ENCODE assay signal across 1 cellular context in the genomic region with DNA sequence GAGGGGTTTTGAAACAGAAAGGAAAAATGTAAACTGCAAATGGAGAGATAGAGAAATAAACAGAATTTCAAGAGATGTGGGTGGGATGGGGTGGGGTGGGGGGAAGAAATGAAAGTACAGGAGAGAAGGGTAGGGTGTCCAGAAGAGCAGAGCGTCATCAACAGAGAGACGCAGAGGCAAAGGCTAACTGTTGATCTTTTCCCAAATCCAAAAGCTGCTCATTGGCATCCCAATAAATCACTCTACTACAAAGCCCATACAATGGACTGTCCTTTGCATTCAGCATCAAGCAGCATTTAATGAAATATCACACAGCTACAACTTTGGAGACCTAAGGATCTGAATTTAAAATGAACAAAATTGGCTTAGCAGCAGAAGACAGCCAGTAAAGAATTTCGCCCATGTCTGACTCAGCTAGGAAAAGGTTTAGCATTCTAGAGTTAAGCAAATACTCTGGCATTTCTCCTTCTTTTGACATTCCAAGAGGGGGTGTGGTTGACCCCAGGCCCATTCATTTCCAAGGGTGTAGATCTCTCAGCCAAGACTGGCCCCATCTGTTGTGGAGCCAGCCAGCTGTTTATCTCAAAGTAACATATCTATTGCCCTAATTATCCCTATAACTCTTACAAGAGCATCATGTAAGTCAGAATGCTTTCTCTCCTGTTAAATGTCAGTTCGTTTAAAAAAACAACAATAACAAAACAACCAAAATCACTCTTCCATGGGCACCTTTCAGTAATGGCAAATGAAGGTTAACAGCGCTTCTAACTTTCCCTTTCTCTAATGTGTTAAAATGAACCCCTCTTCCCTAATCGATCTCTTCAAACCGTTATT.
A peak's percentile ranks its signal among the peaks of the same experiment; 100 is the strongest.
TF ChIP-seq lines count a peak whose summit lies in the region.

No MANE protein-coding gene starts in this region.

TF ChIP-seq in SK-N-SH, 30 proteins besides CTCF, POLR2A, EP300 and RAD21 (continued from another document):
- TF ChIP-seq SIN3A (IDR thresholded peaks at IDR 0.05; ENCODE audit: borderline replicate concordance, low read depth, low read length), result 0 out of 2 replicates have a peak, but pooled peaks have one; percentile 13
- peak; percentile 37; the same call in 1 of the 2 replicates for TF ChIP-seq FOSL2 (IDR thresholded peaks at IDR 0.05; ENCODE audit: borderline replicate concordance, low read depth)
- TF ChIP-seq TEAD4 (IDR thresholded peaks at IDR 0.05; ENCODE audit: borderline replicate concordance, insufficient read depth), result peak; percentile 20; the same call in 1 of the 2 replicates
- TF ChIP-seq SMC3 (IDR thresholded peaks at IDR 0.05; ENCODE audit: low read depth, low read length), result no peak
- no peak for TF ChIP-seq ZBTB33 (IDR thresholded peaks at IDR 0.05; ENCODE audit: borderline replicate concordance, low read depth)
- no peak for TF ChIP-seq EZH2phosphoT487 (IDR thresholded peaks at IDR 0.05; ENCODE audit: borderline replicate concordance, low read depth)
- TF ChIP-seq, protein P1, sequence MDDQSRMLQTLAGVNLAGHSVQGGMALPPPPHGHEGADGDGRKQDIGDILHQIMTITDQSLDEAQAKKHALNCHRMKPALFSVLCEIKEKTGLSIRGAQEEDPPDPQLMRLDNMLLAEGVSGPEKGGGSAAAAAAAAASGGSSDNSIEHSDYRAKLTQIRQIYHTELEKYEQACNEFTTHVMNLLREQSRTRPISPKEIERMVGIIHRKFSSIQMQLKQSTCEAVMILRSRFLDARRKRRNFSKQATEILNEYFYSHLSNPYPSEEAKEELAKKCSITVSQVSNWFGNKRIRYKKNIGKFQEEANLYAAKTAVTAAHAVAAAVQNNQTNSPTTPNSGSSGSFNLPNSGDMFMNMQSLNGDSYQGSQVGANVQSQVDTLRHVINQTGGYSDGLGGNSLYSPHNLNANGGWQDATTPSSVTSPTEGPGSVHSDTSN (IDR thresholded peaks at IDR 0.05), result peak; percentile 32; the same call in 1 of the 2 replicates
- no peak for TF ChIP-seq MXI1 (IDR thresholded peaks at IDR 0.05; ENCODE audit: low read depth, low read length)
- no peak for TF ChIP-seq RFX5 (IDR thresholded peaks at IDR 0.05; ENCODE audit: low read length)
- no peak for TF ChIP-seq RXRA (IDR thresholded peaks at IDR 0.05; ENCODE audit: borderline replicate concordance, low read depth)
- TF ChIP-seq NFIC (IDR thresholded peaks at IDR 0.05; ENCODE audit: borderline replicate concordance), result peak; percentile 49; the same call in 1 of the 2 replicates
